In genomic region chr14:105419305-105420091, GRCh38 we compare ENCODE assay signal across 8 cellular contexts. TPM values are rescaled to one million over a fixed set of nuclear protein-coding genes. Genes with fewer than 3 reads are reported as not detected.
DNase-seq lines count a peak whose midpoint lies in the region; ATAC-seq, FAIRE-seq and TF ChIP-seq lines count a peak whose summit lies in the region.

MTA1 (plus strand) TSS chr14:105419827; CDS start chr14:105420036, 209 bp downstream.

- peak within 1 kb of the TSS; percentile 80 for H4K8ac ChIP-seq in H1 (ENCODE audit: extremely low read depth, insufficient read depth, low read length)

- H3K36me3 ChIP-seq in H1 (ENCODE audit: control insufficient read depth in 2 of 4, insufficient read depth in 4 of 4, low read length in 3 of 4) (no peaks in the 10 kb centered on the region; a peak in 3 of 8 replicates), mesodermal cell (ENCODE audit: control insufficient read depth, insufficient read depth, low read length) (peaks cover 17% of the 10 kb centered on the region)

- TF ChIP-seq EP300 in H1 (IDR thresholded peaks at IDR 0.05; ENCODE audit: borderline replicate concordance in 1 of 2, low read depth in 2 of 2, low read length in 2 of 2): no peak

- peak within 1 kb of the TSS; percentile 77 for H3K27ac ChIP-seq in H1 (ENCODE audit: low read depth, low read length)
- peak within 1 kb of the TSS; percentile 45 for H3K27ac ChIP-seq in mesodermal cell (ENCODE audit: low read depth, low read length, severe bottlenecking)

- peak within 1 kb of the TSS; percentile 96 to 98 for H3K4me3 Mint-ChIP-seq in stimulated activated naive CD8-positive, alpha-beta T cell treated with anti-CD3 and anti-CD28 coated beads, Interleukin-15, amount 100 ng/mL, for 72 hours

- H3K9me3 Mint-ChIP-seq in stimulated activated naive CD8-positive, alpha-beta T cell treated with anti-CD3 and anti-CD28 coated beads, Interleukin-15, amount 100 ng/mL, for 72 hours: no peaks in the 10 kb centered on the region

- peak within 1 kb of the TSS; percentile 68 for H4K5ac ChIP-seq in H1 (ENCODE audit: insufficient read length, low read depth, low read length)

- H2AFZ ChIP-seq in H1 (ENCODE audit: low read length): peak within 1 kb of the TSS; percentile 3; the same call in 1 of the 2 replicates

- peaks cover 0 to 3% (median 2%) of the 10 kb centered on the region in 4 experiments; a peak in 3 of 7 replicates for H3K27me3 ChIP-seq in H1 (replicated peaks in 1 of 4; ENCODE audit: control insufficient read depth in 3 of 4, extremely low read depth in 1 of 4, insufficient read depth in 3 of 4, low read length in 3 of 4)

- H3K23me2 ChIP-seq in H1 (ENCODE audit: low read depth, low read length): peaks cover 9% of the 10 kb centered on the region

- H2BK120ac ChIP-seq in H1 (replicated peaks; ENCODE audit: low read depth, low read length): no peak within 1 kb of the TSS

- H3K4me1 ChIP-seq in H1 (replicated peaks in 1 of 4; ENCODE audit: control insufficient read depth in 3 of 4, insufficient read depth in 4 of 4, low read length in 3 of 4) (peaks cover 0 to 28% (median 23%) of the 10 kb centered on the region in 4 experiments; a peak in 5 of 7 replicates), mesodermal cell (ENCODE audit: control insufficient read depth, insufficient read depth, low read length, poor library complexity, severe bottlenecking) (peaks cover 11% of the 10 kb centered on the region)

- peak within 1 kb of the TSS; percentile 60 for H2BK5ac ChIP-seq in H1 (ENCODE audit: low read depth, low read length)

- CTCF ChIA-PET in H1 (lab: Charles Lee; ENCODE audit: partially characterized antibody): interaction anchor here (1.0 to 1.8 kb wide), 3 partner anchors 16 to 64 kb away, joined by 4 to 5 read pairs (median 5); no protein-coding TSS in a partner anchor

- H4K20me1 ChIP-seq in H1 (replicated peaks in 1 of 2; ENCODE audit: control insufficient read depth in 1 of 2, insufficient read depth in 2 of 2, low read length in 2 of 2): peaks cover 19 to 20% of the 10 kb centered on the region in 2 experiments

- no peak for FAIRE-seq in H1 (lab: Jason Lieb, UNC)

- no peak for TF ChIP-seq RAD21 in H1 (IDR thresholded peaks at IDR 0.05 in 1 of 2, conservative IDR thresholded peaks at IDR 0.05 in 1 of 2; ENCODE audit: low read depth in 2 of 2, low read length in 2 of 2)

- H4K91ac ChIP-seq in H1 (replicated peaks; ENCODE audit: insufficient read length, low read length): peak within 1 kb of the TSS; percentile 84

- 38% methylated on average over 13 of the region's 93 CpGs; no CpG with 5 or more reads in 1 of the 2 experiments for whole genome bisulfite sequencing in H1 (ENCODE audit: extremely low coverage in 1 of 2, insufficient coverage in 1 of 2, insufficient read length in 1 of 2, insufficient replicate concordance in 2 of 2, low coverage in 1 of 2, low lambda C conversion rate in 2 of 2, missing lambda C conversion rate in 1 of 2), 2 experiments
- WGBS in mesodermal cell (ENCODE audit: insufficient coverage in 2 of 2), 2 experiments: 11 to 34% methylated on average over 17 to 56 of the region's 93 CpGs

- no peak for TF ChIP-seq CTCF in H1 (IDR thresholded peaks at IDR 0.05; ENCODE audit: control extremely low read depth in 1 of 3, insufficient read depth in 1 of 3, low read depth in 1 of 3, low read length in 3 of 3)

- peak within 1 kb of the TSS; percentile 88 for H3K4me2 ChIP-seq in H1 (ENCODE audit: insufficient read depth in 1 of 2, low read depth in 2 of 2, low read length in 2 of 2)

- H2BK15ac ChIP-seq in H1 (ENCODE audit: low read length): peak within 1 kb of the TSS; percentile 72; the same call in 1 of the 2 replicates

- ATAC-seq in stimulated activated naive CD8-positive, alpha-beta T cell treated with anti-CD3 and anti-CD28 coated beads, Interleukin-15, amount 100 ng/mL, for 72 hours: peak; percentile 52
- no peak for ATAC-seq in HG02840 (IDR thresholded peaks at IDR 0.05; ENCODE audit: low FRiP score, unreplicated experiment)

- peak within 1 kb of the TSS; percentile 68 for H3K18ac ChIP-seq in H1 (ENCODE audit: extremely low read depth, low read length)

- peaks cover 21% of the 10 kb centered on the region for H3K79me1 ChIP-seq in H1 (ENCODE audit: low read depth, low read length)

- no peaks in the 10 kb centered on the region for H3K9me3 ChIP-seq in H1 (ENCODE audit: insufficient read depth in 2 of 2, low read depth in 1 of 2, low read length in 1 of 2)
- H3K9me3 ChIP-seq in mesodermal cell (ENCODE audit: control insufficient read depth, low read length): no peaks in the 10 kb centered on the region

- peak within 1 kb of the TSS; percentile 39; the same call in 1 of the 2 replicates for H2BK12ac ChIP-seq in H1 (ENCODE audit: low read depth, low read length)

- H3K27me3 Mint-ChIP-seq in stimulated activated naive CD8-positive, alpha-beta T cell treated with anti-CD3 and anti-CD28 coated beads, Interleukin-15, amount 100 ng/mL, for 72 hours: peaks cover 2% of the 10 kb centered on the region

- POLR2A ChIA-PET in H1 (lab: Charles Lee; ENCODE audit: partially characterized antibody): interaction anchor here (2.5 kb wide), 1 partner anchor 8 kb away, joined by 14 read pairs; no protein-coding TSS in a partner anchor

- H3K4me1 Mint-ChIP-seq in stimulated activated naive CD8-positive, alpha-beta T cell treated with anti-CD3 and anti-CD28 coated beads, Interleukin-15, amount 100 ng/mL, for 72 hours: peaks cover 55% of the 10 kb centered on the region

- H3K14ac ChIP-seq in H1 (ENCODE audit: insufficient read length): no peak within 1 kb of the TSS

- H3K23ac ChIP-seq in H1 (ENCODE audit: insufficient read length): no peak within 1 kb of the TSS

- peak within 1 kb of the TSS; percentile 87 for H3K56ac ChIP-seq in H1 (replicated peaks; ENCODE audit: insufficient read length, low read depth, low read length)

- no peak within 1 kb of the TSS for H2BK20ac ChIP-seq in H1 (ENCODE audit: low read length)

- H3K4me3 ChIP-seq in H1 (ENCODE audit: extremely low read depth in 1 of 4, insufficient read depth in 2 of 4, low read depth in 3 of 4, low read length in 4 of 4) (peak within 1 kb of the TSS; percentile 62 to 88 (median 78)), mesodermal cell (ENCODE audit: extremely low read depth, insufficient read depth, low read length, poor library complexity, severe bottlenecking) (peak within 1 kb of the TSS; percentile 66)

- H3K79me2 ChIP-seq in H1 (ENCODE audit: control insufficient read depth in 1 of 2, insufficient read depth in 2 of 2, low read length in 2 of 2): peaks cover 19 to 49% of the 10 kb centered on the region in 2 experiments; a peak in 3 of 4 replicates

- peak within 1 kb of the TSS; percentile 97 for H3K4ac ChIP-seq in H1 (replicated peaks; ENCODE audit: insufficient read length, low read depth, low read length)

- H2AK5ac ChIP-seq in H1 (ENCODE audit: low read depth, low read length): 0 out of 2 replicates have a peak within 1 kb of the TSS, but pooled peaks have one; percentile 93

- H3K9ac ChIP-seq in H1 (replicated peaks in 1 of 4; ENCODE audit: extremely low read depth in 1 of 4, low read depth in 3 of 4, low read length in 3 of 4): peak within 1 kb of the TSS; percentile 67 to 79 (median 72)

- peak within 1 kb of the TSS; percentile 98 to 99 for H3K27ac Mint-ChIP-seq in stimulated activated naive CD8-positive, alpha-beta T cell treated with anti-CD3 and anti-CD28 coated beads, Interleukin-15, amount 100 ng/mL, for 72 hours

- DNase-seq in Ammon's horn (ENCODE audit: low spot score): peak; percentile 43
- DNase-seq in NCI-H1092 (lab: John Stamatoyannopoulos, UW): peak; percentile 20
- peak; percentile 40 for DNase-seq in activated CD4-positive, alpha-beta T cell treated with anti-CD3 and anti-CD28 coated beads, Interleukin-2, amount 50 U/mL, for 1 hour
- no peak for DNase-seq in H1 (ENCODE audit: low read depth in 1 of 2, low spot score in 2 of 2)
- peak in 1 of 2 donors; percentile 41 for DNase-seq in stimulated activated naive CD8-positive, alpha-beta T cell treated with anti-CD3 and anti-CD28 coated beads, Interleukin-15, amount 100 ng/mL, for 72 hours

- TF ChIP-seq POLR2A in GM19099 (IDR thresholded peaks at IDR 0.05; ENCODE audit: extremely low read depth, insufficient read length, low read depth): peak; percentile 43
- no peak for TF ChIP-seq POLR2A in H1 (IDR thresholded peaks at IDR 0.05; ENCODE audit: control extremely low read depth in 1 of 2, low read depth in 2 of 2, low read length in 2 of 2)

TF ChIP-seq in H1, 55 proteins besides CTCF, POLR2A, EP300 and RAD21 (continues in another document):
- TF ChIP-seq KDM4A (IDR thresholded peaks at IDR 0.05; ENCODE audit: low read depth, low read length, severe bottlenecking) (peak; percentile 86), TAF1 (IDR thresholded peaks at IDR 0.05; ENCODE audit: low read depth, low read length) (peak; percentile 27; the same call in 1 of the 2 replicates), ZNF274 (IDR thresholded peaks at IDR 0.05; ENCODE audit: borderline replicate concordance, extremely low read depth, low read length) (no peak), CREB1 (IDR thresholded peaks at IDR 0.05) (no peak), BACH1 (IDR thresholded peaks at IDR 0.05; ENCODE audit: low read length) (no peak), SP4 (IDR thresholded peaks at IDR 0.05; ENCODE audit: low read length) (no peak), EZH2 (IDR thresholded peaks at IDR 0.05; ENCODE audit: low read depth, low read length, severe bottlenecking) (no peak), HDAC6 (IDR thresholded peaks at IDR 0.05; ENCODE audit: low read depth, low read length) (no peak), KDM5A (IDR thresholded peaks at IDR 0.05; ENCODE audit: low read length) (no peak)
- TF ChIP-seq, protein P1, sequence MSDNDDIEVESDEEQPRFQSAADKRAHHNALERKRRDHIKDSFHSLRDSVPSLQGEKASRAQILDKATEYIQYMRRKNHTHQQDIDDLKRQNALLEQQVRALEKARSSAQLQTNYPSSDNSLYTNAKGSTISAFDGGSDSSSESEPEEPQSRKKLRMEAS (IDR thresholded peaks at IDR 0.05): peak; percentile 38; the same call in 1 of the 2 replicates

RNA-seq across cellular contexts. Expression of gene MTA1, which starts in this region (rescaled TPM):
- 217 and 221 TPM in 2 replicates for total RNA-seq in H1 (2021; fragmentation: NEBNext Ultra II Directional; extraction: Animal tissue kit (Norgen Biotek cat#: 25700))
- polyA plus RNA-seq in H1 (2011; rRNA removed): 73.9 and 159 TPM in 2 replicates
- 107 TPM for polyA plus RNA-seq in H1 (2011; cell fraction: cytosol; rRNA removed)
- 578 TPM for polyA plus RNA-seq in H1 (2011; cell fraction: nucleus; rRNA removed)
- polyA plus RNA-seq in H1 (2012, experiment 1 of 2): 172 to 212 TPM (median 181 TPM) in 4 replicates
- polyA plus RNA-seq in H1 (2012, experiment 2 of 2): 113 TPM
- 173 TPM for polyA plus RNA-seq in H1 (2013, experiment 1 of 2)
- 167 TPM for polyA plus RNA-seq in H1 (2013, experiment 2 of 2)
- polyA minus RNA-seq in H1 (2011; rRNA and poly(A)+ RNA removed): 58.7 and 60.2 TPM in 2 replicates
- polyA minus RNA-seq in H1 (2011; cell fraction: cytosol; rRNA and poly(A)+ RNA removed): 171 TPM
- polyA minus RNA-seq in H1 (2011; cell fraction: nucleus; rRNA and poly(A)+ RNA removed): 231 TPM
- 127 TPM for polyA plus RNA-seq in mesodermal cell (2013, experiment 1 of 2)
- polyA plus RNA-seq in mesodermal cell (2013, experiment 2 of 2): 124 TPM

Comparison
In these comparisons a context has a peak if more than half of its experiments do, and no peak if none do; other contexts are left out.
1. DNase-seq: peak in Ammon's horn (single experiment), NCI-H1092 (single experiment) and activated CD4-positive, alpha-beta T cell treated with anti-CD3 and anti-CD28 coated beads, Interleukin-2, amount 50 U/mL, for 1 hour (single experiment); none in H1 (0 of 2).